In genomic region chr1:178344513-178345077, GRCh38 we compare ENCODE assay signal across 8 cellular contexts.
DNase-seq lines count a peak whose midpoint lies in the region; ATAC-seq, FAIRE-seq and TF ChIP-seq lines count a peak whose summit lies in the region.

No MANE protein-coding gene starts in this region.

- no peak overlapping the region for H2AFZ ChIP-seq in GM12878 (ENCODE audit: control insufficient read depth, low read depth, low read length)

- intact Hi-C loops in GM12878 (cut with micrococcal nuclease; ENCODE audit: unreplicated experiment) (no loop called here), testis (cut with DNase I; ENCODE audit: low total_unique reads) (no loop called here)

- in situ Hi-C loops in GM12878 (cut with MboI) = no loop called here

- DNase-seq in GM12878 (ENCODE audit: low read depth, low spot score) (peak; percentile 1), iPS-NIHi11 (ENCODE audit: low spot score) (peak; percentile 36), suprapubic skin (ENCODE audit: low spot score in 2 of 2) (no peak), testis (no peak)

- H3K4me3 ChIP-seq in GM12878 (no peak overlapping the region), suprapubic skin (no peak overlapping the region), testis (no peak overlapping the region)

- no peaks in the 10 kb centered on the region for H4K20me1 ChIP-seq in GM12878 (ENCODE audit: control insufficient read depth, insufficient read depth)

- H3K9me3 ChIP-seq in GM12878 (replicated peaks; ENCODE audit: control insufficient read depth, insufficient read depth, low read length) (no peaks in the 10 kb centered on the region), suprapubic skin (no peaks in the 10 kb centered on the region), testis (no peaks in the 10 kb centered on the region)

- TF ChIP-seq POLR2A in GM12878 (IDR thresholded peaks at IDR 0.05; ENCODE audit: low read depth, low read length) (no peak), suprapubic skin (IDR thresholded peaks at IDR 0.05) (no peak), testis (IDR thresholded peaks at IDR 0.05) (no peak)

- POLR2A ChIA-PET in GM12878 (lab: Charles Lee) = no interaction called here

- H3K36me3 ChIP-seq in GM12878 (ENCODE audit: control insufficient read depth in 2 of 2, insufficient read depth in 2 of 2, low read length in 1 of 2) (no peaks in the 10 kb centered on the region), suprapubic skin (no peaks in the 10 kb centered on the region), testis (ENCODE audit: low read depth, missing control alignments) (no peaks in the 10 kb centered on the region)

- FAIRE-seq in GM12878 (lab: Jason Lieb, UNC) = no peak

- H3K4me1 ChIP-seq in GM12878 (ENCODE audit: control insufficient read depth, insufficient read depth, low read length) (no peaks in the 10 kb centered on the region), suprapubic skin (peaks cover 55% of the 10 kb centered on the region), testis (peaks cover 4% of the 10 kb centered on the region)

- ATAC-seq in GM18861 (IDR thresholded peaks at IDR 0.05; ENCODE audit: unreplicated experiment) (peak; percentile 84), GM12878 (peak; percentile 90), GM21447 (IDR thresholded peaks at IDR 0.05; ENCODE audit: unreplicated experiment) (no peak), GM18520 (IDR thresholded peaks at IDR 0.05; ENCODE audit: unreplicated experiment) (no peak)

- CTCF ChIA-PET in GM12878 (lab: Yijun Ruan, JAX) = interaction anchor here (0.5 to 6.8 kb wide), 5 partner anchors 33 to 312 kb away, joined by 3 to 50 read pairs (median 16); no protein-coding TSS in a partner anchor

- TF ChIP-seq CTCF in LNCAP (IDR thresholded peaks at IDR 0.05) (peak; percentile 56), GM12878 (IDR thresholded peaks at IDR 0.05 in 2 of 3, conservative IDR thresholded peaks at IDR 0.05 in 1 of 3; ENCODE audit: control insufficient read depth in 2 of 3, extremely low read depth in 1 of 3, insufficient read depth in 1 of 3, low read depth in 3 of 3, low read length in 3 of 3) (peak; percentile 35 to 46 (median 42); a peak in 5 of 6 replicates), suprapubic skin (IDR thresholded peaks at IDR 0.05) (peak in 1 of 2 donors; percentile 20), testis (IDR thresholded peaks at IDR 0.05) (peak in 1 of 3 experiments; percentile 2)

- H3K27me3 ChIP-seq in GM12878 (replicated peaks in 1 of 2; ENCODE audit: control insufficient read depth in 2 of 2, insufficient read depth in 2 of 2, low read length in 1 of 2) = no peaks in the 10 kb centered on the region
- no peaks in the 10 kb centered on the region for H3K27me3 ChIP-seq in suprapubic skin
- no peaks in the 10 kb centered on the region for H3K27me3 ChIP-seq in testis

- SMC1A ChIA-PET in GM12878 (lab: Charles Lee; ENCODE audit: uncharacterized antibody, unreplicated experiment) = interaction anchor here (1.2 to 4.2 kb wide), 2 partner anchors 11 to 33 kb away, joined by 3 to 31 read pairs; no protein-coding TSS in a partner anchor

- H3K27ac ChIP-seq in GM12878 (ENCODE audit: control insufficient read depth, insufficient read depth) = no peak overlapping the region
- peak overlapping the region; percentile 66 for H3K27ac ChIP-seq in suprapubic skin
- H3K27ac ChIP-seq in testis = no peak overlapping the region

- BruUV-seq in GM12878 (replicated peaks; lab: Mats Ljungman, UMichigan) = no TSS peak

- no peak for TF ChIP-seq EP300 in GM12878 (IDR thresholded peaks at IDR 0.05; ENCODE audit: borderline replicate concordance in 1 of 2, control insufficient read depth in 1 of 2, low read depth in 2 of 2, low read length in 2 of 2)
- TF ChIP-seq EP300 in suprapubic skin (IDR thresholded peaks at IDR 0.05) = no peak

- no peaks in the 10 kb centered on the region for H3K79me2 ChIP-seq in GM12878 (ENCODE audit: control insufficient read depth, insufficient read depth, low read length)

- RAD21 ChIA-PET in GM12878 (lab: Charles Lee; ENCODE audit: unreplicated experiment) = interaction anchor here (0.9 to 2.2 kb wide), 2 partner anchors 34 to 45 kb away, joined by 3 to 10 read pairs; no protein-coding TSS in a partner anchor

- 0 out of 2 replicates have a peak, but pooled peaks have one; percentile 18 for TF ChIP-seq RAD21 in GM12878 (IDR thresholded peaks at IDR 0.05; ENCODE audit: insufficient read depth, low read depth, low read length)

- no peak overlapping the region for H3K4me2 ChIP-seq in GM12878 (ENCODE audit: control insufficient read depth, insufficient read depth)

- H3K9ac ChIP-seq in GM12878 (ENCODE audit: control insufficient read depth, insufficient read depth, low read length) = no peak overlapping the region

- WGBS in GM12878 (ENCODE audit: insufficient coverage, insufficient replicate concordance, low lambda C conversion rate, missing lambda C conversion rate) = 36% methylated on average over 5 of the region's 5 CpGs
- WGBS in suprapubic skin = 25% methylated on average over 5 of the region's 5 CpGs
- 40 to 46% methylated on average over 5 of the region's 5 CpGs for WGBS in testis, 2 donors

TF ChIP-seq in GM12878, 131 proteins besides CTCF, POLR2A, EP300 and RAD21:
- TF ChIP-seq KDM1A (IDR thresholded peaks at IDR 0.05; ENCODE audit: borderline replicate concordance) (no peak), SPI1 (IDR thresholded peaks at IDR 0.05; ENCODE audit: borderline replicate concordance, insufficient read depth, low read depth, low read length) (peak; percentile 3; the same call in 1 of the 2 replicates), SMC3 (IDR thresholded peaks at IDR 0.05; ENCODE audit: borderline replicate concordance, low read length) (peak; percentile 40; the same call in 1 of the 2 replicates)

Comparison
In these comparisons a context has a peak if more than half of its experiments do, and no peak if none do; other contexts are left out.
1. ATAC-seq: peak in GM18861 (single experiment) and GM12878 (single experiment); none in GM21447 (single experiment) and GM18520 (single experiment).
2. DNase-seq: peak in GM12878 (single experiment) and iPS-NIHi11 (single experiment); none in suprapubic skin (0 of 2) and testis (single experiment).